In genomic region chr20:22833851-22834250, GRCh38 we compare ENCODE assay signal across 1 cellular context.
TF ChIP-seq lines count a peak whose summit lies in the region.

No MANE protein-coding gene starts in this region.

TF ChIP-seq in SK-N-SH treated with all-trans-retinoic acid at 6 μM for 48 hours, 23 proteins besides CTCF, POLR2A, EP300 and RAD21 (continued from another document):
- TF ChIP-seq POU6F1 (CRISPR knock-in tag; IDR thresholded peaks at IDR 0.05; ENCODE audit: borderline replicate concordance, low read depth) = no peak
- TF ChIP-seq TSHZ2 (CRISPR knock-in tag; IDR thresholded peaks at IDR 0.05) = no peak
- no peak for TF ChIP-seq ZNF8 (CRISPR knock-in tag; IDR thresholded peaks at IDR 0.05)
- no peak for TF ChIP-seq ARNTL (CRISPR knock-in tag; IDR thresholded peaks at IDR 0.05; ENCODE audit: borderline replicate concordance, low read depth)
- TF ChIP-seq GLIS3 (CRISPR knock-in tag; IDR thresholded peaks at IDR 0.05) = no peak
- TF ChIP-seq TOX (CRISPR knock-in tag; IDR thresholded peaks at IDR 0.05; ENCODE audit: borderline replicate concordance) = no peak
- TF ChIP-seq CSRNP3 (CRISPR knock-in tag; IDR thresholded peaks at IDR 0.05) = no peak
- TF ChIP-seq BACH2 (CRISPR knock-in tag; IDR thresholded peaks at IDR 0.05; ENCODE audit: borderline replicate concordance) = no peak
